In genomic region chr13:27621116-27621365, GRCh38 we compare ENCODE assay signal across 7 cellular contexts. TPM values are rescaled to one million over a fixed set of nuclear protein-coding genes. Genes with fewer than 3 reads are reported as not detected.
DNase-seq lines count a peak whose midpoint lies in the region; ATAC-seq and TF ChIP-seq lines count a peak whose summit lies in the region.

No MANE protein-coding gene starts in this region.

- no peaks in the 10 kb centered on the region for H3K9me2 ChIP-seq in GM23248 (ENCODE audit: insufficient read depth)
- H3K9me2 ChIP-seq in OCI-LY1 (ENCODE audit: low read depth, low read length), result no peaks in the 10 kb centered on the region

- WGBS in GM23248 (ENCODE audit: low coverage in 1 of 2, low lambda C conversion rate in 2 of 2, missing lambda C conversion rate in 2 of 2), 2 experiments, result 0 to 2% methylated on average over 5 to 8 of the region's 8 CpGs

- peaks cover 18% of the 10 kb centered on the region for H3K4me1 ChIP-seq in GM23248 (ENCODE audit: insufficient read depth)
- H3K4me1 ChIP-seq in OCI-LY1 (ENCODE audit: insufficient read depth, low read length, severe bottlenecking), result peaks cover 32% of the 10 kb centered on the region
- H3K4me1 ChIP-seq in endocrine pancreas (ENCODE audit: control insufficient read depth, insufficient read depth, low read length), result peaks cover 19% of the 10 kb centered on the region
- H3K4me1 ChIP-seq in neutrophil (ENCODE audit: control insufficient read depth in 1 of 2, insufficient read depth in 1 of 2, low read depth in 1 of 2, low read length in 1 of 2), result peaks cover 25 to 30% of the 10 kb centered on the region in 2 experiments

- H3K4me3 ChIP-seq in GM23248, result peak overlapping the region; percentile 93
- peak overlapping the region; percentile 99 for H3K4me3 ChIP-seq in OCI-LY1 (ENCODE audit: low read depth, low read length, poor library complexity, severe bottlenecking)
- peak overlapping the region; percentile 72 for H3K4me3 ChIP-seq in endocrine pancreas (ENCODE audit: control insufficient read depth, insufficient read depth, low read length)
- peak overlapping the region; percentile 92 to 99 for H3K4me3 ChIP-seq in neutrophil (ENCODE audit: low read depth in 1 of 2, low read length in 1 of 2)

- in situ Hi-C loops in GM23248 (cut with MboI), result no loop called here

- H3K9me3 ChIP-seq in GM23248 (ENCODE audit: low read depth), result no peaks in the 10 kb centered on the region
- no peaks in the 10 kb centered on the region for H3K9me3 ChIP-seq in OCI-LY1 (ENCODE audit: low read length)
- H3K9me3 ChIP-seq in endocrine pancreas (ENCODE audit: control insufficient read depth, low read length), result no peaks in the 10 kb centered on the region
- H3K9me3 ChIP-seq in neutrophil, result no peaks in the 10 kb centered on the region

- H3K27me3 ChIP-seq in GM23248 (replicated peaks; ENCODE audit: insufficient read depth), result no peaks in the 10 kb centered on the region
- no peaks in the 10 kb centered on the region for H3K27me3 ChIP-seq in OCI-LY1 (ENCODE audit: insufficient read depth, low read length)
- no peaks in the 10 kb centered on the region for H3K27me3 ChIP-seq in endocrine pancreas (ENCODE audit: control insufficient read depth, insufficient read depth, low read length)
- H3K27me3 ChIP-seq in neutrophil, result no peaks in the 10 kb centered on the region

- H3K27ac ChIP-seq in GM23248 (peak overlapping the region; percentile 35), OCI-LY1 (ENCODE audit: low read depth, low read length, poor library complexity, severe bottlenecking) (peak overlapping the region; percentile 84), neutrophil (peak overlapping the region; percentile 91)

- H3K79me2 ChIP-seq in GM23248 (ENCODE audit: insufficient read depth), result peaks cover 78% of the 10 kb centered on the region
- peaks cover 48% of the 10 kb centered on the region for H3K79me2 ChIP-seq in OCI-LY1 (ENCODE audit: insufficient read depth, low read length)

- H4K20me1 ChIP-seq in GM23248 (ENCODE audit: insufficient read depth), result no peaks in the 10 kb centered on the region
- H4K20me1 ChIP-seq in OCI-LY1 (ENCODE audit: insufficient read depth, low read length), result no peaks in the 10 kb centered on the region

- H3K36me3 ChIP-seq in GM23248 (ENCODE audit: low read depth) (peaks cover 7% of the 10 kb centered on the region; the same call in 1 of the 2 replicates), OCI-LY1 (ENCODE audit: insufficient read depth, low read length) (peaks cover 32% of the 10 kb centered on the region), endocrine pancreas (ENCODE audit: control insufficient read depth, insufficient read depth, low read length) (no peaks in the 10 kb centered on the region), neutrophil (no peaks in the 10 kb centered on the region)

- H3K4me2 ChIP-seq in GM23248 (ENCODE audit: unreplicated experiment), result peak overlapping the region; percentile 98
- peak overlapping the region; percentile 87 for H3K4me2 ChIP-seq in OCI-LY1 (ENCODE audit: low read length)

- DNase-seq in GM23248, result no peak
- no peak for DNase-seq in NCI-H774 (lab: John Stamatoyannopoulos, UW)
- DNase-seq in DMS79 treated with DMSO at 0.1 percent for 48 hours (lab: John Stamatoyannopoulos, UW), result no peak

- no peak for ATAC-seq in GM19395 (IDR thresholded peaks at IDR 0.05; ENCODE audit: unreplicated experiment)

- TF ChIP-seq CTCF in OCI-LY1 (IDR thresholded peaks at IDR 0.05; ENCODE audit: low read length) (no peak), neutrophil (IDR thresholded peaks at IDR 0.05) (no peak)

- H3F3A ChIP-seq in GM23248 (ENCODE audit: insufficient read depth) (peaks cover 15% of the 10 kb centered on the region), OCI-LY1 (ENCODE audit: insufficient read depth, low read length) (no peaks in the 10 kb centered on the region)

- H3K9ac ChIP-seq in GM23248, result peak overlapping the region; percentile 90
- H3K9ac ChIP-seq in OCI-LY1 (ENCODE audit: low read length), result peak overlapping the region; percentile 68
- peak overlapping the region; percentile 88 for H3K9ac ChIP-seq in endocrine pancreas (ENCODE audit: control insufficient read depth, insufficient read depth, low read length)

- peak overlapping the region; percentile 97 for H2AFZ ChIP-seq in GM23248
- H2AFZ ChIP-seq in OCI-LY1 (ENCODE audit: low read length), result no peak overlapping the region

RNA-seq across cellular contexts. Expression of gene POLR1D, which starts 0.7 kb away (rescaled TPM):
- 51.1 and 53.0 TPM in 2 replicates for total RNA-seq in GM23248 (2014; rRNA removed; shearing (Covaris generic))
- polyA plus RNA-seq in GM23248 (2016; fragmentation: Nextera tagmentation; extraction: Ambion mirVana), result 60.2 and 66.8 TPM in 2 replicates

RNA-seq across cellular contexts. Expression of gene LNX2, which starts 0.7 kb away (rescaled TPM):
- 2.6 and 3.3 TPM in 2 replicates for total RNA-seq in GM23248 (2014; rRNA removed; shearing (Covaris generic))
- polyA plus RNA-seq in GM23248 (2016; fragmentation: Nextera tagmentation; extraction: Ambion mirVana), result 2.0 and 2.1 TPM in 2 replicates

Comparison
In these comparisons a context has a peak if more than half of its experiments do, and no peak if none do; other contexts are left out.
1. H3K27ac ChIP-seq: peak in every context shown above with its lines; median percentile 91 in neutrophil; 84 in OCI-LY1; 35 in GM23248.